In genomic region chr1:201945157-201945556, GRCh38 we compare ENCODE assay signal across 13 cellular contexts. TPM values are rescaled to one million over a fixed set of nuclear protein-coding genes. Genes with fewer than 3 reads are reported as not detected.
DNase-seq lines count a peak whose midpoint lies in the region; ATAC-seq and TF ChIP-seq lines count a peak whose summit lies in the region.
"Had no signal": no experiment of that assay in that cellular context is flagged by ENCODE, and none has a peak within 500 bp of the region (broad histone marks: within the 10 kb centered on the region; RNA-seq: fewer than 3 reads in every experiment).

No MANE protein-coding gene starts in this region.

- H3K9me3 ChIP-seq in HUES6 (ENCODE audit: control insufficient read depth, insufficient read depth, low read depth, low read length): no peaks in the 10 kb centered on the region

- TF ChIP-seq CTCF in 22Rv1 (IDR thresholded peaks at IDR 0.05) (peak; percentile 74), dorsolateral prefrontal cortex (IDR thresholded peaks at IDR 0.05 in 54 of 56, conservative IDR thresholded peaks at IDR 0.05 in 2 of 56; ENCODE audit: low read depth in 1 of 56, partially characterized antibody in 56 of 56) (peak in 3 of 56 donors; percentile 16 to 26 (median 21)), mesothelial cell of epicardium (IDR thresholded peaks at IDR 0.05; ENCODE audit: unreplicated experiment) (no peak)

- no peak overlapping the region for H3K9ac ChIP-seq in HUES6 (ENCODE audit: low read length)

- H3K4me3 Mint-ChIP-seq in mesothelial cell of epicardium: peak overlapping the region; percentile 74
- H3K4me3 Mint-ChIP-seq: CD4-positive, CD25-positive, alpha-beta regulatory T cell had no signal

- H3K4me1 ChIP-seq in HUES6 (ENCODE audit: control insufficient read depth, insufficient read depth, low read length): peaks cover 26% of the 10 kb centered on the region

- no peaks in the 10 kb centered on the region for H3K36me3 Mint-ChIP-seq in mesothelial cell of epicardium
- H3K36me3 Mint-ChIP-seq: CD4-positive, CD25-positive, alpha-beta regulatory T cell had no signal

- no peaks in the 10 kb centered on the region for H3K9me3 Mint-ChIP-seq in mesothelial cell of epicardium

- H3K27ac Mint-ChIP-seq in mesothelial cell of epicardium: peak overlapping the region; percentile 33
- H3K27ac Mint-ChIP-seq: CD4-positive, CD25-positive, alpha-beta regulatory T cell had no signal

- H3K4me3 ChIP-seq in HUES6 (ENCODE audit: low read depth, low read length) (peak overlapping the region; percentile 2; the same call in 1 of the 2 replicates), dorsolateral prefrontal cortex (peak overlapping the region in 55 of 59 donors; percentile 29 to 72 (median 55))

- ATAC-seq in GM21447 (IDR thresholded peaks at IDR 0.05; ENCODE audit: unreplicated experiment) (no peak), GM21381 (IDR thresholded peaks at IDR 0.05; ENCODE audit: unreplicated experiment) (no peak)

- intact Hi-C loops in dorsolateral prefrontal cortex (cut with DNase I): no loop called here

- H3K36me3 ChIP-seq in HUES6 (ENCODE audit: control insufficient read depth, insufficient read depth, low read length): no peaks in the 10 kb centered on the region

- no peak for DNase-seq in dorsolateral prefrontal cortex
- no peak for DNase-seq in mesothelial cell of epicardium (ENCODE audit: low spot score in 2 of 2, unreplicated experiment in 2 of 2)
- DNase-seq in NCI-H446 treated with DMSO at 0.1 percent for 48 hours (lab: John Stamatoyannopoulos, UW): no peak
- DNase-seq in activated effector memory CD4-positive, alpha-beta T cell treated with anti-CD3 and anti-CD28 coated beads, Interleukin-2, amount 50 U/mL, for 16 hours: no peak
- DNase-seq: activated CD4-positive, alpha-beta T cell treated with anti-CD3 and anti-CD28 coated beads for 1 hour; CD4-positive, CD25-positive, alpha-beta regulatory T cell; cortex of kidney; NCI-H526 treated with DMSO at 0.1 percent for 48 hours; stimulated activated naive CD4-positive, alpha-beta T cell had no signal

- H3K27me3 ChIP-seq in HUES6 (ENCODE audit: control insufficient read depth, insufficient read depth, low read length): peaks cover 22% of the 10 kb centered on the region
- peaks cover 0 to 19% (median 0%) of the 10 kb centered on the region in 45 donors for H3K27me3 ChIP-seq in dorsolateral prefrontal cortex

- H3K27me3 Mint-ChIP-seq in mesothelial cell of epicardium (ENCODE audit: low read depth): no peaks in the 10 kb centered on the region

- H3K27ac ChIP-seq in 22Rv1 (no peak overlapping the region), HUES6 (ENCODE audit: low read depth, low read length) (no peak overlapping the region), dorsolateral prefrontal cortex (peak overlapping the region in 3 of 59 donors; percentile 9 to 53 (median 9))

- peaks cover 42% of the 10 kb centered on the region for H3K4me1 Mint-ChIP-seq in mesothelial cell of epicardium

RNA-seq across cellular contexts. Expression of gene LMOD1, which starts 1.2 kb away (rescaled TPM):
- total RNA-seq in dorsolateral prefrontal cortex (10 to 100 TPM in 32 of 120 experiments, 1 to 10 TPM in 88; 1.9 to 99.5 (median 5.7) TPM), mesothelial cell of epicardium (4.8 to 5.6 TPM (median 5.4 TPM) in 3 replicates)
- total RNA-seq: CD4-positive, CD25-positive, alpha-beta regulatory T cell had no signal

RNA-seq across cellular contexts. Expression of gene TIMM17A, which starts 10.1 kb away (rescaled TPM):
- total RNA-seq in dorsolateral prefrontal cortex (10 to 100 TPM; 24.0 to 84.7 (median 54.1) TPM), mesothelial cell of epicardium (42.6 to 46.5 TPM (median 46.3 TPM) in 3 replicates)

RNA-seq across cellular contexts. Expression of gene RNPEP, which starts 37.3 kb away (rescaled TPM):
- total RNA-seq in dorsolateral prefrontal cortex (10 to 100 TPM; 13.7 to 35.6 (median 22.7) TPM), mesothelial cell of epicardium (76.6 to 84.3 TPM (median 79.3 TPM) in 3 replicates)

RNA-seq across cellular contexts. Expression of gene SHISA4, which starts 56.5 kb away (rescaled TPM):
- total RNA-seq in dorsolateral prefrontal cortex: 100 to 1,000 TPM in 87 of 120 experiments, 10 to 100 TPM in 33; 65.2 to 163 (median 110) TPM
- 8.3 to 11.5 TPM (median 9.8 TPM) in 3 replicates for total RNA-seq in mesothelial cell of epicardium
